In genomic region chr17:17944253-17944652, GRCh38 we compare ENCODE assay signal across 15 cellular contexts. TPM values are rescaled to one million over a fixed set of nuclear protein-coding genes. Genes with fewer than 3 reads are reported as not detected.
A peak's percentile ranks its signal among the peaks of the same experiment; 100 is the strongest.
DNase-seq lines count a peak whose midpoint lies in the region; TF ChIP-seq lines count a peak whose summit lies in the region.
"Had no signal": no experiment of that assay in that cellular context is flagged by ENCODE, and none has a peak within 500 bp of the region (broad histone marks: within the 10 kb centered on the region; RNA-seq: fewer than 3 reads in every experiment).

No MANE protein-coding gene starts in this region.

- no peak overlapping the region for H3K9ac ChIP-seq in BLaER1
- peak overlapping the region; percentile 14 for H3K9ac ChIP-seq in endodermal cell (ENCODE audit: extremely low read depth, low read length, poor library complexity, severe bottlenecking)
- H3K9ac ChIP-seq in neural cell (ENCODE audit: low read length): peak overlapping the region; percentile 25

- no peak overlapping the region for H3K4me3 ChIP-seq in BLaER1
- peak overlapping the region; percentile 61 for H3K4me3 ChIP-seq in endodermal cell (ENCODE audit: low read length)
- H3K4me3 ChIP-seq in neural cell (ENCODE audit: low read length): no peak overlapping the region
- H3K4me3 ChIP-seq: lung had no signal

- TF ChIP-seq RAD21 in neural cell (conservative IDR thresholded peaks at IDR 0.05): no peak

- H3K9me3 Mint-ChIP-seq in endodermal cell: no peaks in the 10 kb centered on the region
- H3K9me3 Mint-ChIP-seq: stimulated activated naive CD8-positive, alpha-beta T cell treated with anti-CD3 and anti-CD28 coated beads, Interleukin-15, amount 100 ng/mL, for 72 hours had no signal

- TF ChIP-seq CTCF in endodermal cell (conservative IDR thresholded peaks at IDR 0.05) (no peak), neural cell (IDR thresholded peaks at IDR 0.05; ENCODE audit: poor library complexity, severe bottlenecking) (no peak)

- H3K4me1 ChIP-seq in BLaER1 (peaks cover 15% of the 10 kb centered on the region), endodermal cell (ENCODE audit: control insufficient read depth, insufficient read depth, low read length) (peaks cover 35% of the 10 kb centered on the region)

- H4K20me1 ChIP-seq in BLaER1: no peaks in the 10 kb centered on the region
- no peaks in the 10 kb centered on the region for H4K20me1 ChIP-seq in neural cell (ENCODE audit: insufficient read depth)

- peaks cover 43% of the 10 kb centered on the region for H3K4me1 Mint-ChIP-seq in endodermal cell

- H3K36me3 ChIP-seq in BLaER1 (no peaks in the 10 kb centered on the region), endodermal cell (ENCODE audit: control insufficient read depth, insufficient read depth, low read length) (no peaks in the 10 kb centered on the region), neural cell (ENCODE audit: insufficient read depth, low read length) (no peaks in the 10 kb centered on the region)

- H3K36me3 Mint-ChIP-seq in endodermal cell (ENCODE audit: low read depth): no peaks in the 10 kb centered on the region

- DNase-seq in NCI-H69 (lab: John Stamatoyannopoulos, UW) (peak; percentile 84), endodermal cell (no peak), NCI-H748 treated with DMSO at 0.1 percent for 48 hours (lab: John Stamatoyannopoulos, UW) (no peak), mesenteric fat pad (ENCODE audit: low spot score) (no peak)
- DNase-seq in stimulated activated CD4-positive, alpha-beta T cell treated with anti-CD3 and anti-CD28 coated beads, Interleukin-15, amount 100 ng/mL, for 24 hours: no peak
- no peak for DNase-seq in stimulated activated CD4-positive, alpha-beta T cell treated with anti-CD3 and anti-CD28 coated beads, Interleukin-2, amount 100 ng/mL, for 48 hours
- DNase-seq: activated CD4-positive, alpha-beta T cell treated with anti-CD3 and anti-CD28 coated beads, Interleukin-2, amount 50 U/mL, for 1 hour; activated naive CD4-positive, alpha-beta T cell; HCEC 1CT; NCI-H1436; NCI-H446 treated with DMSO at 0.1 percent for 48 hours; stimulated activated naive CD8-positive, alpha-beta T cell treated with anti-CD3 and anti-CD28 coated beads, Interleukin-15, amount 100 ng/mL, for 72 hours had no signal

- H3K4me3 Mint-ChIP-seq in endodermal cell: no peak overlapping the region
- H3K4me3 Mint-ChIP-seq: stimulated activated naive CD8-positive, alpha-beta T cell treated with anti-CD3 and anti-CD28 coated beads, Interleukin-15, amount 100 ng/mL, for 72 hours had no signal

- peaks cover 9% of the 10 kb centered on the region for H3K79me2 ChIP-seq in neural cell (replicated peaks; ENCODE audit: insufficient read depth, low read length)

- H3K4me2 ChIP-seq in BLaER1: peak overlapping the region; percentile 62; the same call in 1 of the 2 replicates
- H3K4me2 ChIP-seq in neural cell (ENCODE audit: low read length): no peak overlapping the region

- H3K27ac ChIP-seq in BLaER1 (no peak overlapping the region), endodermal cell (ENCODE audit: low read depth, low read length) (peak overlapping the region; percentile 54), neural cell (ENCODE audit: low read length) (peak overlapping the region; percentile 72)

- no peak overlapping the region for H2AFZ ChIP-seq in neural cell (ENCODE audit: low read depth, low read length)

- H3F3A ChIP-seq in neural cell (ENCODE audit: insufficient read depth, low read length, poor library complexity, severe bottlenecking): no peaks in the 10 kb centered on the region

- H3K9me2 ChIP-seq in neural cell (ENCODE audit: insufficient read depth, low read length): no peaks in the 10 kb centered on the region

- WGBS in endodermal cell (ENCODE audit: insufficient coverage in 1 of 2, insufficient read length in 1 of 2), 2 experiments: 89 to 95% methylated on average over 6 to 7 of the region's 7 CpGs

- no peaks in the 10 kb centered on the region for H3K27me3 Mint-ChIP-seq in endodermal cell (ENCODE audit: insufficient read depth)
- H3K27me3 Mint-ChIP-seq: stimulated activated naive CD8-positive, alpha-beta T cell treated with anti-CD3 and anti-CD28 coated beads, Interleukin-15, amount 100 ng/mL, for 72 hours had no signal

- no peak for TF ChIP-seq EP300 in neural cell (conservative IDR thresholded peaks at IDR 0.05; ENCODE audit: poor library complexity, severe bottlenecking)

- H3K9me3 ChIP-seq in BLaER1: no peaks in the 10 kb centered on the region
- H3K9me3 ChIP-seq in endodermal cell (ENCODE audit: control insufficient read depth, low read length): no peaks in the 10 kb centered on the region
- no peaks in the 10 kb centered on the region for H3K9me3 ChIP-seq in neural cell (ENCODE audit: low read length)

- H3K27me3 ChIP-seq in BLaER1 (no peaks in the 10 kb centered on the region), endodermal cell (ENCODE audit: control insufficient read depth, insufficient read depth, low read length, poor library complexity, severe bottlenecking) (no peaks in the 10 kb centered on the region), neural cell (ENCODE audit: insufficient read depth, low read depth, low read length) (no peaks in the 10 kb centered on the region)

- H3K27ac Mint-ChIP-seq in endodermal cell: peak overlapping the region; percentile 86

TF ChIP-seq in neural cell, 6 proteins besides CTCF, POLR2A, EP300 and RAD21:
- TF ChIP-seq, protein P1, sequence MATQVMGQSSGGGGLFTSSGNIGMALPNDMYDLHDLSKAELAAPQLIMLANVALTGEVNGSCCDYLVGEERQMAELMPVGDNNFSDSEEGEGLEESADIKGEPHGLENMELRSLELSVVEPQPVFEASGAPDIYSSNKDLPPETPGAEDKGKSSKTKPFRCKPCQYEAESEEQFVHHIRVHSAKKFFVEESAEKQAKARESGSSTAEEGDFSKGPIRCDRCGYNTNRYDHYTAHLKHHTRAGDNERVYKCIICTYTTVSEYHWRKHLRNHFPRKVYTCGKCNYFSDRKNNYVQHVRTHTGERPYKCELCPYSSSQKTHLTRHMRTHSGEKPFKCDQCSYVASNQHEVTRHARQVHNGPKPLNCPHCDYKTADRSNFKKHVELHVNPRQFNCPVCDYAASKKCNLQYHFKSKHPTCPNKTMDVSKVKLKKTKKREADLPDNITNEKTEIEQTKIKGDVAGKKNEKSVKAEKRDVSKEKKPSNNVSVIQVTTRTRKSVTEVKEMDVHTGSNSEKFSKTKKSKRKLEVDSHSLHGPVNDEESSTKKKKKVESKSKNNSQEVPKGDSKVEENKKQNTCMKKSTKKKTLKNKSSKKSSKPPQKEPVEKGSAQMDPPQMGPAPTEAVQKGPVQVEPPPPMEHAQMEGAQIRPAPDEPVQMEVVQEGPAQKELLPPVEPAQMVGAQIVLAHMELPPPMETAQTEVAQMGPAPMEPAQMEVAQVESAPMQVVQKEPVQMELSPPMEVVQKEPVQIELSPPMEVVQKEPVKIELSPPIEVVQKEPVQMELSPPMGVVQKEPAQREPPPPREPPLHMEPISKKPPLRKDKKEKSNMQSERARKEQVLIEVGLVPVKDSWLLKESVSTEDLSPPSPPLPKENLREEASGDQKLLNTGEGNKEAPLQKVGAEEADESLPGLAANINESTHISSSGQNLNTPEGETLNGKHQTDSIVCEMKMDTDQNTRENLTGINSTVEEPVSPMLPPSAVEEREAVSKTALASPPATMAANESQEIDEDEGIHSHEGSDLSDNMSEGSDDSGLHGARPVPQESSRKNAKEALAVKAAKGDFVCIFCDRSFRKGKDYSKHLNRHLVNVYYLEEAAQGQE (IDR thresholded peaks at IDR 0.05; ENCODE audit: borderline replicate concordance): no peak
- TF ChIP-seq EZH2 (IDR thresholded peaks at IDR 0.05; ENCODE audit: borderline replicate concordance, insufficient read depth, low read length, poor library complexity, severe bottlenecking): no peak
- TF ChIP-seq TAF1 (IDR thresholded peaks at IDR 0.05; ENCODE audit: low read depth): no peak
- TF ChIP-seq MXI1 (conservative IDR thresholded peaks at IDR 0.05; ENCODE audit: poor library complexity, severe bottlenecking): no peak
- no peak for TF ChIP-seq POLR2AphosphoS5 (IDR thresholded peaks at IDR 0.05)
- no peak for TF ChIP-seq SMC3 (conservative IDR thresholded peaks at IDR 0.05; ENCODE audit: poor library complexity)

RNA-seq across cellular contexts. Expression of gene TOM1L2, which starts 27.9 kb away (rescaled TPM):
- 10 to 100 TPM; 10.2 to 11.5 TPM for total RNA-seq in endodermal cell
- polyA plus RNA-seq in endodermal cell (2013, experiment 1 of 2): 16.1 TPM
- polyA plus RNA-seq in endodermal cell (2013, experiment 2 of 2): 14.8 TPM
- polyA plus RNA-seq in neural cell: 40.9 and 53.4 TPM in 2 replicates
- polyA minus RNA-seq in neural cell: 53.1 and 57.1 TPM in 2 replicates
- 43.7 TPM for total RNA-seq in mesenteric fat pad

RNA-seq across cellular contexts. Expression of gene DRC3, which starts 28.4 kb away (rescaled TPM):
- total RNA-seq in endodermal cell (1 to 10 TPM; 2.0 to 2.6 TPM), mesenteric fat pad (0.32 TPM)
- 2.2 TPM for polyA plus RNA-seq in endodermal cell (2013, experiment 1 of 2)
- 2.2 TPM for polyA plus RNA-seq in endodermal cell (2013, experiment 2 of 2)
- polyA plus RNA-seq in neural cell: 1.3 and 1.9 TPM in 2 replicates
- 0.23 and 0.73 TPM in 2 replicates for polyA minus RNA-seq in neural cell
